9 cellular contexts compared by ENCODE assay signal in the genomic region with DNA sequence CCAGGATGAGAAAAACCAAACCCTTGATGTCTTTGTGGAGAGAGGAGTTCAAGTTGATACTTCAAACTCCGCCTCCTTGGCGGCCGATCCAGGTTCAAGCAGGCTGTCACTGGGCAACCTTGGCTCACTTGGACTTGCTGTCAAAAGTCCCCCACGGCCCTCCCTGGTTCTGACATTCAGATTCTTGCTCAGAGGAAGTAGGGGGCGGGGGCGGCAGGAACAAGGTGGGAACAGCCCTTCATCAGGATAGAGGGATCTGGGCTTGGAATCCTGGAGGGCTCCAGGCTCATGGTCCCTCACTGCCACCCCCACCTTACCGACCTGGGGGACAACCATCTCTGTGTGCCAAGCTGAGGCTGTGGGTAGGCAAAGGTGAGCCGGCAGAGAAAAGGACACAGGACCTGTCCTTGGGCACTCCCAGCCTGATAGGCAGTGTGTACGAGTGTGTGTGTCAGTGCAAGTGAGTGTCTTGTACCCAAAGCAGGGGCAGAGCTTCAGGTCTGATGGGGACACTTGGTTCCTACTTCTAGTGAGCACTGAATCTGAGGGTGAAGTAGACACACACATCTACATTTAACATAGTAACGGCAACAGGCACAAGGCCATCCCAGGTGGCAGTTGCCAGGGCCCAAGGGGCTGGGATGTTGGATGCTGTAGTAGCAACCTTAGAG. TPM values are rescaled to one million over a fixed set of nuclear protein-coding genes. Genes with fewer than 3 reads are reported as not detected.
DNase-seq lines count a peak whose midpoint lies in the region; ATAC-seq and TF ChIP-seq lines count a peak whose summit lies in the region.
"Had no signal": no experiment of that assay in that cellular context is flagged by ENCODE, and none has a peak within 500 bp of the region (broad histone marks: within the 10 kb centered on the region; RNA-seq: fewer than 3 reads in every experiment).

No MANE protein-coding gene starts in this region.

- H3K27ac Mint-ChIP-seq in CD4-positive, alpha-beta T cell: peak overlapping the region; percentile 84
- peak overlapping the region; percentile 55 for H3K27ac Mint-ChIP-seq in nephron progenitor cell

- CTCF ChIA-PET in CD4-positive, alpha-beta T cell (lab: Charles Lee): interaction anchor here (1.8 to 7.9 kb wide), 4 partner anchors 9 to 31 kb away, joined by 5 to 59 read pairs (median 22); no protein-coding TSS in a partner anchor

- H3K9me2 ChIP-seq in MM.1S (replicated peaks; ENCODE audit: insufficient read depth, low read length): no peaks in the 10 kb centered on the region

- no peaks in the 10 kb centered on the region for H3K9me3 Mint-ChIP-seq in CD4-positive, alpha-beta T cell
- no peaks in the 10 kb centered on the region for H3K9me3 Mint-ChIP-seq in nephron progenitor cell

- peak overlapping the region; percentile 99 for H3K4me2 ChIP-seq in MM.1S (ENCODE audit: low read depth, low read length)

- no peaks in the 10 kb centered on the region for H3K9me3 ChIP-seq in CD4-positive, alpha-beta T cell (ENCODE audit: control insufficient read depth, low read length)
- H3K9me3 ChIP-seq in MM.1S (replicated peaks; ENCODE audit: insufficient read depth, low read length) (no peaks in the 10 kb centered on the region), adrenal gland (replicated peaks in 1 of 3) (no peaks in the 10 kb centered on the region)

- peaks cover 83% of the 10 kb centered on the region for H3K79me2 ChIP-seq in MM.1S (ENCODE audit: low read length)

- H3K36me3 ChIP-seq in MM.1S (replicated peaks; ENCODE audit: insufficient read depth, low read length) (peaks cover 16% of the 10 kb centered on the region), adrenal gland (replicated peaks in 1 of 2) (no peaks in the 10 kb centered on the region)

- peak in 1 of 2 donors; percentile 5 for TF ChIP-seq POLR2A in adrenal gland (IDR thresholded peaks at IDR 0.05)

- TF ChIP-seq CTCF in CD4-positive, alpha-beta T cell (IDR thresholded peaks at IDR 0.05): no peak
- TF ChIP-seq CTCF in MM.1S (IDR thresholded peaks at IDR 0.05; ENCODE audit: low read length): no peak
- TF ChIP-seq CTCF in adrenal gland (IDR thresholded peaks at IDR 0.05): no peak
- no peak for TF ChIP-seq CTCF in nephron progenitor cell (IDR thresholded peaks at IDR 0.05)

- DNase-seq in CD4-positive, alpha-beta T cell: peak in 1 of 10 experiments; percentile 28
- DNase-seq in MM.1S: no peak
- peak; percentile 64 to 89 (median 83) for DNase-seq in adrenal gland
- DNase-seq in nephron progenitor cell: no peak
- no peak for DNase-seq in NCI-H526 (lab: John Stamatoyannopoulos, UW)
- DNase-seq in NCI-H2107 treated with DMSO at 0.1 percent for 48 hours (lab: John Stamatoyannopoulos, UW; ENCODE audit: unreplicated experiment): no peak
- no peak for DNase-seq in NCI-H526 treated with DMSO at 0.1 percent for 48 hours (lab: John Stamatoyannopoulos, UW)

- peaks cover 56% of the 10 kb centered on the region for H3K36me3 Mint-ChIP-seq in CD4-positive, alpha-beta T cell (ENCODE audit: low read depth)
- no peaks in the 10 kb centered on the region for H3K36me3 Mint-ChIP-seq in nephron progenitor cell (ENCODE audit: low read depth)

- no peak overlapping the region for H2AFZ ChIP-seq in MM.1S (ENCODE audit: low read length)

- peak overlapping the region; percentile 99 for H3K9ac ChIP-seq in MM.1S (ENCODE audit: low read length)

- peaks cover 68% of the 10 kb centered on the region for H3K4me1 Mint-ChIP-seq in CD4-positive, alpha-beta T cell (ENCODE audit: low read depth)
- peaks cover 70% of the 10 kb centered on the region for H3K4me1 Mint-ChIP-seq in nephron progenitor cell

- H4K20me1 ChIP-seq in MM.1S (ENCODE audit: insufficient read depth, low read length): peaks cover 17% of the 10 kb centered on the region; the same call in 1 of the 2 replicates

- H3K4me3 Mint-ChIP-seq in CD4-positive, alpha-beta T cell: peak overlapping the region; percentile 90
- H3K4me3 Mint-ChIP-seq in nephron progenitor cell: no peak overlapping the region

- intact Hi-C loops in CD4-positive, alpha-beta T cell (cut with DNase I, micrococcal nuclease): loop anchor here (10.0 kb wide), 6 partner anchors 180 to 1250 kb away; a partner anchor contains a TSS
- intact Hi-C loops in adrenal gland (cut with DNase I): no loop called here

- ATAC-seq in CD4-positive, alpha-beta T cell (ENCODE audit: poor library complexity): no peak
- ATAC-seq in HG02610 (IDR thresholded peaks at IDR 0.05; ENCODE audit: unreplicated experiment): no peak

- H3K27me3 ChIP-seq in CD4-positive, alpha-beta T cell (ENCODE audit: control insufficient read depth, insufficient read depth, low read length): no peaks in the 10 kb centered on the region
- H3K27me3 ChIP-seq in MM.1S (replicated peaks; ENCODE audit: insufficient read depth, low read length) (no peaks in the 10 kb centered on the region), adrenal gland (no peaks in the 10 kb centered on the region)

- H3F3A ChIP-seq in MM.1S (ENCODE audit: insufficient read depth, low read length): peaks cover 95% of the 10 kb centered on the region

- H3K27ac ChIP-seq in CD4-positive, alpha-beta T cell (ENCODE audit: low read depth, low read length): peak overlapping the region; percentile 98
- H3K27ac ChIP-seq in MM.1S (ENCODE audit: low read length): peak overlapping the region; percentile 100
- H3K27ac ChIP-seq in adrenal gland: peak overlapping the region; percentile 52 to 96 (median 82)

- H3K4me1 ChIP-seq in MM.1S (ENCODE audit: low read length) (peaks cover 71% of the 10 kb centered on the region), adrenal gland (replicated peaks in 1 of 2) (peaks cover 43 to 45% of the 10 kb centered on the region in 2 donors)

- 25 to 37% (median 30%) methylated on average over 6 to 10 of the region's 10 CpGs for WGBS in adrenal gland, 4 donors

- H3K27me3 Mint-ChIP-seq in CD4-positive, alpha-beta T cell: no peaks in the 10 kb centered on the region
- H3K27me3 Mint-ChIP-seq in nephron progenitor cell (ENCODE audit: low read depth, poor library complexity): peaks cover 5% of the 10 kb centered on the region

- H3K4me3 ChIP-seq in MM.1S (ENCODE audit: low read length): peak overlapping the region; percentile 30
- no peak overlapping the region for H3K4me3 ChIP-seq in adrenal gland

- POLR2A ChIA-PET in CD4-positive, alpha-beta T cell (lab: Charles Lee): interaction anchor here (1.0 to 18.5 kb wide), 7 partner anchors 11 to 820 kb away, joined by 3 to 1359 read pairs (median 35); a partner anchor contains a TSS

RNA-seq across cellular contexts. Expression of a gene that starts 6.6 kb away (rescaled TPM):
- 10 to 100 TPM; 17.8 to 19.5 TPM for total RNA-seq in CD4-positive, alpha-beta T cell
- total RNA-seq in adrenal gland: 10 to 100 TPM in 7 of 8 donors, 1 to 10 TPM in 1; 7.1 to 57.8 (median 22.3) TPM
- polyA plus RNA-seq in adrenal gland: 100 to 1,000 TPM in 1 of 3 donors, 10 to 100 TPM in 1, 1 to 10 TPM in 1; 4.7 to 140 (median 96.6) TPM

RNA-seq across cellular contexts. Expression of a gene that starts 16.8 kb away (rescaled TPM):
- 10 to 100 TPM; 46.5 to 47.0 TPM for total RNA-seq in CD4-positive, alpha-beta T cell
- 100 to 1,000 TPM in 2 of 8 donors, 10 to 100 TPM in 6; 65.5 to 118 (median 90.3) TPM for total RNA-seq in adrenal gland
- 100 to 1,000 TPM in 1 of 3 donors, 10 to 100 TPM in 2; 58.6 to 178 (median 60.8) TPM for polyA plus RNA-seq in adrenal gland

RNA-seq across cellular contexts. Expression of a gene that starts 54.5 kb away (rescaled TPM):
- total RNA-seq in CD4-positive, alpha-beta T cell: under 1 TPM in 1 of 2 experiments, not detected in 1; 0.77 TPM
- total RNA-seq in adrenal gland: under 1 TPM in 6 of 8 donors, not detected in 2; 0.19 to 0.79 (median 0.38) TPM
- polyA plus RNA-seq in adrenal gland: under 1 TPM in 2 of 3 donors, not detected in 1; 0.13 to 0.24 TPM
- total RNA-seq: PC-3 had no signal

Comparison
In these comparisons a context has a peak if more than half of its experiments do, and no peak if none do; other contexts are left out.
1. DNase-seq: peak in adrenal gland (7 of 7); none in MM.1S (single experiment), nephron progenitor cell (single experiment), NCI-H526 (0 of 2), NCI-H2107 treated with DMSO at 0.1 percent for 48 hours (single experiment) and NCI-H526 treated with DMSO at 0.1 percent for 48 hours (single experiment).
2. intact Hi-C loops: an anchor here in CD4-positive, alpha-beta T cell (10.0 kb wide); none called in adrenal gland.
3. Peak in every context shown above with its lines, with median percentiles within 50 percentile points of each other: H3K27ac ChIP-seq.